In genomic region chr4:121100093-121100775, GRCh38 we compare ENCODE assay signal across 28 cellular contexts. TPM values are rescaled to one million over a fixed set of nuclear protein-coding genes. Genes with fewer than 3 reads are reported as not detected.
"Had no signal": no experiment of that assay in that cellular context is flagged by ENCODE, and none has a peak within 500 bp of the region (broad histone marks: within the 10 kb centered on the region; RNA-seq: fewer than 3 reads in every experiment).

No MANE protein-coding gene starts in this region.

- DNase-seq: activated B cell treated with CpG ODN at 0.5 μM for 24 hours; activated CD4-positive, alpha-beta T cell treated with anti-CD3 and anti-CD28 coated beads, Interleukin-2, amount 50 U/mL, for 1 hour; activated CD8-positive, alpha-beta T cell treated with anti-CD3 and anti-CD28 coated beads for 36 hours; activated naive CD4-positive, alpha-beta T cell; activated T-cell treated with anti-CD3 and anti-CD28 coated beads, Interleukin-2, amount 50 U/mL, for 48 hours; anterior cingulate cortex; endodermal cell; foreskin fibroblast; heart left ventricle; hypothalamus; immature natural killer cell; kidney; left colon; mammary epithelial cell; posterior cingulate gyrus; right lobe of liver; stimulated activated CD4-positive, alpha-beta T cell treated with anti-CD3 and anti-CD28 coated beads, Interleukin-4, amount 100 ng/mL, for 1 hour; stimulated activated naive CD8-positive, alpha-beta T cell treated with anti-CD3 and anti-CD28 coated beads, Interleukin-15, Interleukin-2, amounts not matched to agents 100 U/mL and 50 U/mL, for 24 hours; trophoblast cell; uterus had no signal

- H3K27me3 Mint-ChIP-seq: activated B cell treated with CpG ODN at 0.5 μM for 24 hours; activated CD8-positive, alpha-beta T cell treated with anti-CD3 and anti-CD28 coated beads for 36 hours; activated naive CD8-positive, alpha-beta T cell; central memory CD8-positive, alpha-beta T cell had no signal

- H3K9me3 Mint-ChIP-seq: activated B cell treated with CpG ODN at 0.5 μM for 24 hours; activated T-helper 2 cell treated with anti-CD3 and anti-CD28 coated beads, Interferon-gamma antibody, Interleukin-2, Interleukin-4, amounts not matched to agents 10 μg/mL and 5 μg/mL and 100 μg/mL, durations not matched to agents 14 hours and 24 hours and 36 hours; central memory CD8-positive, alpha-beta T cell; dendritic cell treated with granulocyte-macrophage colony-stimulating factor and Interleukin-4, amounts not matched to agents 40 ng/mL and 50 ng/mL, for 4 days; endodermal cell; immature natural killer cell had no signal

- H3K4me3 Mint-ChIP-seq: activated B cell treated with CpG ODN at 0.5 μM for 24 hours; activated CD8-positive, alpha-beta T cell treated with anti-CD3 and anti-CD28 coated beads for 36 hours; activated naive CD8-positive, alpha-beta T cell; central memory CD8-positive, alpha-beta T cell; dendritic cell treated with granulocyte-macrophage colony-stimulating factor and Interleukin-4, amounts not matched to agents 40 ng/mL and 50 ng/mL, for 4 days; endodermal cell; immature natural killer cell; nephron had no signal

- H3K4me1 Mint-ChIP-seq: activated B cell treated with CpG ODN at 0.5 μM for 24 hours; central memory CD8-positive, alpha-beta T cell; endodermal cell; immature natural killer cell; nephron had no signal

- ATAC-seq: activated CD8-positive, alpha-beta T cell treated with anti-CD3 and anti-CD28 coated beads for 36 hours; esophagus mucosa; heart left ventricle; left colon; right lobe of liver; stimulated activated naive CD8-positive, alpha-beta T cell treated with anti-CD3 and anti-CD28 coated beads, Interleukin-15, Interleukin-2, amounts not matched to agents 100 U/mL and 50 U/mL, for 24 hours had no signal

- H3K27ac Mint-ChIP-seq: activated B cell treated with CpG ODN at 0.5 μM for 24 hours; activated CD8-positive, alpha-beta T cell treated with anti-CD3 and anti-CD28 coated beads for 36 hours; activated naive CD8-positive, alpha-beta T cell; activated T-helper 2 cell treated with anti-CD3 and anti-CD28 coated beads, Interferon-gamma antibody, Interleukin-2, Interleukin-4, amounts not matched to agents 10 μg/mL and 5 μg/mL and 100 μg/mL, durations not matched to agents 14 hours and 24 hours and 36 hours; dendritic cell treated with granulocyte-macrophage colony-stimulating factor and Interleukin-4, amounts not matched to agents 40 ng/mL and 50 ng/mL, for 4 days; endodermal cell; immature natural killer cell; nephron had no signal

- H3K36me3 Mint-ChIP-seq: activated naive CD8-positive, alpha-beta T cell; immature natural killer cell had no signal

RNA-seq across cellular contexts. Expression of gene NDNF, which starts 27.9 kb away (rescaled TPM):
- total RNA-seq: activated B cell treated with CpG ODN at 0.5 μM for 24 hours, bronchial epithelial cell, renal cortical epithelial cell had no signal
